1 cellular context compared by ENCODE assay signal in genomic region chr1:21246905-21247642, GRCh38.
TF ChIP-seq lines count a peak whose summit lies in the region.

No MANE protein-coding gene starts in this region.

TF ChIP-seq in IMR-90, 13 proteins besides CTCF, POLR2A, EP300 and RAD21:
- no peak for TF ChIP-seq CEBPB (IDR thresholded peaks at IDR 0.05; ENCODE audit: low read depth, low read length)
- no peak for TF ChIP-seq MXI1 (IDR thresholded peaks at IDR 0.05; ENCODE audit: borderline replicate concordance, low read depth, low read length)
- TF ChIP-seq CHD1 (IDR thresholded peaks at IDR 0.05; ENCODE audit: low read depth, low read length): no peak
- TF ChIP-seq SMC3 (IDR thresholded peaks at IDR 0.05; ENCODE audit: low read depth, low read length): no peak
- TF ChIP-seq MAZ (IDR thresholded peaks at IDR 0.05; ENCODE audit: borderline replicate concordance, low read depth, low read length): no peak
- TF ChIP-seq RCOR1 (IDR thresholded peaks at IDR 0.05; ENCODE audit: insufficient replicate concordance, low read length): no peak
- TF ChIP-seq BHLHE40 (IDR thresholded peaks at IDR 0.05; ENCODE audit: low read depth, low read length): no peak
- no peak for TF ChIP-seq MAFK (IDR thresholded peaks at IDR 0.05; ENCODE audit: low read depth, low read length)
- TF ChIP-seq RFX5 (IDR thresholded peaks at IDR 0.05; ENCODE audit: low read depth, low read length): no peak
- TF ChIP-seq FOS (IDR thresholded peaks at IDR 0.05; ENCODE audit: low read depth, low read length): no peak
- no peak for TF ChIP-seq ELK1 (IDR thresholded peaks at IDR 0.05; ENCODE audit: borderline replicate concordance, low read depth, low read length)
- TF ChIP-seq, protein P1, sequence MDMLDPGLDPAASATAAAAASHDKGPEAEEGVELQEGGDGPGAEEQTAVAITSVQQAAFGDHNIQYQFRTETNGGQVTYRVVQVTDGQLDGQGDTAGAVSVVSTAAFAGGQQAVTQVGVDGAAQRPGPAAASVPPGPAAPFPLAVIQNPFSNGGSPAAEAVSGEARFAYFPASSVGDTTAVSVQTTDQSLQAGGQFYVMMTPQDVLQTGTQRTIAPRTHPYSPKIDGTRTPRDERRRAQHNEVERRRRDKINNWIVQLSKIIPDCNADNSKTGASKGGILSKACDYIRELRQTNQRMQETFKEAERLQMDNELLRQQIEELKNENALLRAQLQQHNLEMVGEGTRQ (IDR thresholded peaks at IDR 0.05; ENCODE audit: low read depth, low read length): no peak
- TF ChIP-seq NFE2L2 (IDR thresholded peaks at IDR 0.05; ENCODE audit: low read depth, low read length): no peak
